In genomic region chr3:50222169-50222528, GRCh38 we compare ENCODE assay signal across 18 cellular contexts. TPM values are rescaled to one million over a fixed set of nuclear protein-coding genes. Genes with fewer than 3 reads are reported as not detected.
DNase-seq lines count a peak whose midpoint lies in the region; ATAC-seq, FAIRE-seq and TF ChIP-seq lines count a peak whose summit lies in the region.
"Had no signal": no experiment of that assay in that cellular context is flagged by ENCODE, and none has a peak within 500 bp of the region (broad histone marks: within the 10 kb centered on the region; RNA-seq: fewer than 3 reads in every experiment).

No MANE protein-coding gene starts in this region.

- H3K36me3 Mint-ChIP-seq in activated CD4-positive, alpha-beta memory T cell treated with anti-CD3 and anti-CD28 coated beads for 36 hours = no peaks in the 10 kb centered on the region
- H3K36me3 Mint-ChIP-seq: CD4-positive, CD25-positive, alpha-beta regulatory T cell had no signal

- no peak overlapping the region for H3K4me2 ChIP-seq in neuronal stem cell (ENCODE audit: insufficient read depth, low read length, poor library complexity, severe bottlenecking)

- H3K4me3 Mint-ChIP-seq in activated CD4-positive, alpha-beta memory T cell treated with anti-CD3 and anti-CD28 coated beads for 36 hours = no peak overlapping the region
- H3K4me3 Mint-ChIP-seq: CD4-positive, CD25-positive, alpha-beta regulatory T cell had no signal

- peak overlapping the region; percentile 38 for H2BK15ac ChIP-seq in neuronal stem cell (ENCODE audit: low read length)

- TF ChIP-seq CTCF in GM12864 (IDR thresholded peaks at IDR 0.05; ENCODE audit: low read depth, low read length, missing control alignments) = peak; percentile 0

- peak overlapping the region; percentile 86 for H2AK5ac ChIP-seq in neuronal stem cell (ENCODE audit: low read depth, low read length)

- CTCF ChIA-PET in activated CD4-positive, alpha-beta memory T cell treated with anti-CD3 and anti-CD28 coated beads for 36 hours (lab: Charles Lee) = interaction anchor here (0.5 to 8.9 kb wide), 4 partner anchors 25 to 1281 kb away, joined by 3 to 68 read pairs (median 6); partner anchors contain the start of gene GNAT1

- H3K27me3 ChIP-seq in layer of hippocampus (ENCODE audit: control insufficient read depth, insufficient read depth, low read length) = no peaks in the 10 kb centered on the region
- H3K27me3 ChIP-seq in neuronal stem cell (ENCODE audit: control insufficient read depth in 3 of 3, insufficient read depth in 3 of 3, low read depth in 1 of 3, low read length in 3 of 3) = peaks cover 0 to 29% (median 6%) of the 10 kb centered on the region in 3 experiments

- H3K9me3 ChIP-seq in neuronal stem cell (replicated peaks in 1 of 2; ENCODE audit: control insufficient read depth in 2 of 2, insufficient read depth in 1 of 2, low read depth in 1 of 2, low read length in 2 of 2) = no peaks in the 10 kb centered on the region
- H3K9me3 ChIP-seq: BLaER1 treated with 17β-estradiol and CSF1 and Interleukin-3, amounts not matched to agents 10 nM and 100 nM had no signal

- no peak overlapping the region for H2BK5ac ChIP-seq in neuronal stem cell (ENCODE audit: low read length)

- no peak overlapping the region for H2BK120ac ChIP-seq in neuronal stem cell (ENCODE audit: low read depth, low read length)

- H3K4me1 Mint-ChIP-seq in activated CD4-positive, alpha-beta memory T cell treated with anti-CD3 and anti-CD28 coated beads for 36 hours (ENCODE audit: low read depth) = peaks cover 8% of the 10 kb centered on the region

- H3K36me3 ChIP-seq in neuronal stem cell (replicated peaks in 1 of 2; ENCODE audit: control insufficient read depth in 2 of 2, insufficient read depth in 2 of 2, low read length in 2 of 2) = no peaks in the 10 kb centered on the region
- H3K36me3 ChIP-seq: BLaER1 treated with 17β-estradiol and CSF1 and Interleukin-3, amounts not matched to agents 10 nM and 100 nM had no signal

- DNase-seq in GM12864 (ENCODE audit: low read depth) (no peak), caudate nucleus (lab: John Stamatoyannopoulos, UW) (no peak), neuronal stem cell (ENCODE audit: low spot score) (no peak), GOT3 (lab: John Stamatoyannopoulos, UW) (no peak), HTR-8/SVneo (ENCODE audit: insufficient read length, low spot score) (no peak)
- DNase-seq in activated CD4-positive, alpha-beta memory T cell treated with anti-CD3 and anti-CD28 coated beads for 36 hours = no peak
- DNase-seq: ACHN; CD4-positive, CD25-positive, alpha-beta regulatory T cell; DMS79; IMR-90; KBM-7 had no signal

- H2BK12ac ChIP-seq in neuronal stem cell (ENCODE audit: low read length) = peak overlapping the region; percentile 73

- H3K4me1 ChIP-seq in neuronal stem cell (ENCODE audit: control insufficient read depth in 2 of 2, insufficient read depth in 1 of 2, low read depth in 1 of 2, low read length in 2 of 2) = peaks cover 4 to 22% of the 10 kb centered on the region in 2 donors

- H3K27ac ChIP-seq in caudate nucleus (ENCODE audit: low read depth, low read length) = peak overlapping the region; percentile 49
- peak overlapping the region; percentile 42 for H3K27ac ChIP-seq in layer of hippocampus (ENCODE audit: low read depth, low read length)
- H3K27ac ChIP-seq in neuronal stem cell (replicated peaks; ENCODE audit: low read length) = no peak overlapping the region
- H3K27ac ChIP-seq: BLaER1 treated with 17β-estradiol and CSF1 and Interleukin-3, amounts not matched to agents 10 nM and 100 nM had no signal

- H4K91ac ChIP-seq in neuronal stem cell (ENCODE audit: low read depth, low read length, poor library complexity) = no peak overlapping the region

- intact Hi-C loops in activated CD4-positive, alpha-beta memory T cell treated with anti-CD3 and anti-CD28 coated beads for 36 hours (cut with micrococcal nuclease) = no loop called here

- H3K18ac ChIP-seq in neuronal stem cell (ENCODE audit: low read length) = peak overlapping the region; percentile 76

- no peak overlapping the region for H3K4ac ChIP-seq in neuronal stem cell (ENCODE audit: low read length)

- H3K23ac ChIP-seq in neuronal stem cell (ENCODE audit: low read depth, low read length, poor library complexity) = no peak overlapping the region

- H2AFZ ChIP-seq in neuronal stem cell (ENCODE audit: low read length) = peak overlapping the region; percentile 75

- H3K27me3 Mint-ChIP-seq in activated CD4-positive, alpha-beta memory T cell treated with anti-CD3 and anti-CD28 coated beads for 36 hours = no peaks in the 10 kb centered on the region

- WGBS in neuronal stem cell (ENCODE audit: extremely low coverage in 2 of 2, insufficient read length in 2 of 2, insufficient replicate concordance in 1 of 2), 2 donors = no CpG with 5 or more reads among the region's 1 CpG

- no peaks in the 10 kb centered on the region for H3K9me3 Mint-ChIP-seq in activated CD4-positive, alpha-beta memory T cell treated with anti-CD3 and anti-CD28 coated beads for 36 hours
- H3K9me3 Mint-ChIP-seq: CD4-positive, CD25-positive, alpha-beta regulatory T cell had no signal

- no peak overlapping the region for H3K14ac ChIP-seq in neuronal stem cell (ENCODE audit: low read length)

- POLR2A ChIA-PET in activated CD4-positive, alpha-beta memory T cell treated with anti-CD3 and anti-CD28 coated beads for 36 hours (lab: Charles Lee) = no interaction called here

- ATAC-seq in HG03108 (IDR thresholded peaks at IDR 0.05; ENCODE audit: unreplicated experiment) = no peak

- no peak overlapping the region for H3K27ac Mint-ChIP-seq in activated CD4-positive, alpha-beta memory T cell treated with anti-CD3 and anti-CD28 coated beads for 36 hours

- H3K79me1 ChIP-seq in neuronal stem cell (ENCODE audit: low read depth, low read length) = peaks cover 2% of the 10 kb centered on the region

- H3K9ac ChIP-seq in neuronal stem cell (ENCODE audit: low read depth, low read length, poor library complexity) = peak overlapping the region; percentile 44

- no peak for FAIRE-seq in HTR-8/SVneo (lab: Jason Lieb, UNC)
- FAIRE-seq: GM12891 had no signal

- H4K8ac ChIP-seq in neuronal stem cell (ENCODE audit: low read depth, low read length) = no peak overlapping the region

- H3K4me3 ChIP-seq in GM12864 (ENCODE audit: low read depth, low read length) (no peak overlapping the region), neuronal stem cell (ENCODE audit: low read length in 2 of 2) (no peak overlapping the region)
- H3K4me3 ChIP-seq: BLaER1 treated with 17β-estradiol and CSF1 and Interleukin-3, amounts not matched to agents 10 nM and 100 nM had no signal

RNA-seq across cellular contexts. Expression of gene GNAI2, which starts 13.9 kb away (rescaled TPM):
- 457 TPM for polyA plus RNA-seq in neuronal stem cell (2013, experiment 1 of 2)
- polyA plus RNA-seq in neuronal stem cell (2013, experiment 2 of 2) = 458 TPM
- total RNA-seq in activated CD4-positive, alpha-beta memory T cell treated with anti-CD3 and anti-CD28 coated beads for 36 hours = 100 to 1,000 TPM; 346 to 349 TPM

RNA-seq across cellular contexts. Expression of gene SLC38A3, which starts 17.1 kb away (rescaled TPM):
- polyA plus RNA-seq in neuronal stem cell (2013, experiment 1 of 2) = 3.5 TPM
- 3.2 TPM for polyA plus RNA-seq in neuronal stem cell (2013, experiment 2 of 2)
- not detected for total RNA-seq in activated CD4-positive, alpha-beta memory T cell treated with anti-CD3 and anti-CD28 coated beads for 36 hours
- total RNA-seq: A172; CD4-positive, CD25-positive, alpha-beta regulatory T cell had no signal
- polyA plus RNA-seq: CD4-positive, CD25-positive, alpha-beta regulatory T cell had no signal

RNA-seq across cellular contexts. Expression of gene GNAT1, which starts 30.7 kb away (rescaled TPM):
- 0.03 TPM for polyA plus RNA-seq in neuronal stem cell (2013, experiment 1 of 2)
- 0.04 TPM for polyA plus RNA-seq in neuronal stem cell (2013, experiment 2 of 2)
- total RNA-seq in activated CD4-positive, alpha-beta memory T cell treated with anti-CD3 and anti-CD28 coated beads for 36 hours = not detected
- total RNA-seq: A172; CD4-positive, CD25-positive, alpha-beta regulatory T cell; G401; H7; IMR-90 had no signal
- polyA plus RNA-seq: CD4-positive, CD25-positive, alpha-beta regulatory T cell; IMR-90 had no signal

RNA-seq across cellular contexts. Expression of gene SEMA3B, which starts 46.8 kb away (rescaled TPM):
- polyA plus RNA-seq in neuronal stem cell (2013, experiment 1 of 2) = 5.0 TPM
- polyA plus RNA-seq in neuronal stem cell (2013, experiment 2 of 2) = 5.2 TPM
- total RNA-seq in activated CD4-positive, alpha-beta memory T cell treated with anti-CD3 and anti-CD28 coated beads for 36 hours = under 1 TPM; 0.86 to 0.97 TPM
- polyA plus RNA-seq: CD4-positive, CD25-positive, alpha-beta regulatory T cell had no signal

RNA-seq across cellular contexts. Expression of gene LSMEM2, which starts 56.7 kb away (rescaled TPM):
- 0.28 TPM for polyA plus RNA-seq in neuronal stem cell (2013, experiment 1 of 2)
- 0.21 TPM for polyA plus RNA-seq in neuronal stem cell (2013, experiment 2 of 2)
- not detected for total RNA-seq in activated CD4-positive, alpha-beta memory T cell treated with anti-CD3 and anti-CD28 coated beads for 36 hours
- total RNA-seq: A172; CD4-positive, CD25-positive, alpha-beta regulatory T cell had no signal
- polyA plus RNA-seq: IMR-90 had no signal
